Comparison of ENCODE assay signal across 16 cellular contexts in the genomic region with DNA sequence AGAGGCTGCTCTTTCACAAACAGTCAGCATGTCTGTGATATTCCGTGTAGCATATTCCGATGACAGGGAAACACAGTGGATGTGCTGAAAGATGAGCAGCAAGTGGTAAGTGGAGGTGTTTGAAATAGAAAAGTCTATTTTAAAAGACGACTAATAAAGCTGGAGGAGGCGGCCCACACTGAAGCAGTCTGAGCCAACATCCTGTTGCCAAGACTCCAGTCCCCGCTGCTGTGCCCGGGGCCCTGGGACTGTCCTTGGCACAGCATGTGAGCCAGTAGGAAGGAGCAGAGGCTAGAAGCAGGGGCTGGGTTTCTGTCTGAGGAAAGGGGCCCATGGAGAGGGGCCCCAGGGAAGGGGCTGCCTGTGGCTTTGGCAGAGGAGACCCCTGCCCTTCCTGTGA.
A peak's percentile ranks its signal among the peaks of the same experiment; 100 is the strongest.
DNase-seq lines count a peak whose midpoint lies in the region; ATAC-seq and TF ChIP-seq lines count a peak whose summit lies in the region.
"Had no signal": no experiment of that assay in that cellular context is flagged by ENCODE, and none has a peak within 500 bp of the region (broad histone marks: within the 10 kb centered on the region; RNA-seq: fewer than 3 reads in every experiment).

No MANE protein-coding gene starts in this region.

- H3K56ac ChIP-seq in H9 (ENCODE audit: insufficient read length, low read depth, low read length), result no peak overlapping the region

- no peak overlapping the region for H3K14ac ChIP-seq in H9 (ENCODE audit: insufficient read depth, low read length)

- H4K8ac ChIP-seq in H9 (replicated peaks; ENCODE audit: insufficient read length, low read depth, low read length), result no peak overlapping the region

- no peak overlapping the region for H3T11ph ChIP-seq in H9 (ENCODE audit: low read length)

- H3K4me1 ChIP-seq in RWPE2 (ENCODE audit: insufficient read depth, poor library complexity, severe bottlenecking), result no peaks in the 10 kb centered on the region
- H3K4me1 ChIP-seq in spleen, result peaks cover 0 to 5% (median 0%) of the 10 kb centered on the region in 6 donors
- no peaks in the 10 kb centered on the region for H3K4me1 ChIP-seq in H9 (ENCODE audit: insufficient read depth, low read length)
- no peaks in the 10 kb centered on the region for H3K4me1 ChIP-seq in gastroesophageal sphincter
- H3K4me1 ChIP-seq: SJSA1 had no signal

- no peak overlapping the region for H2BK20ac ChIP-seq in H9 (ENCODE audit: low read depth, low read length, poor library complexity, severe bottlenecking)

- H3K9me3 ChIP-seq in RWPE2 (ENCODE audit: severe bottlenecking) (no peaks in the 10 kb centered on the region), spleen (peaks cover 0 to 22% (median 0%) of the 10 kb centered on the region in 8 donors), H9 (ENCODE audit: control insufficient read depth, low read depth, low read length) (no peaks in the 10 kb centered on the region), gastroesophageal sphincter (peaks cover 0 to 10% (median 0%) of the 10 kb centered on the region in 3 donors)

- H3K27me3 ChIP-seq in RWPE2 (ENCODE audit: insufficient read depth, poor library complexity, severe bottlenecking) (no peaks in the 10 kb centered on the region), spleen (replicated peaks in 1 of 7) (peaks cover 0 to 4% (median 0%) of the 10 kb centered on the region in 7 donors), H9 (ENCODE audit: insufficient read depth, low read length) (no peaks in the 10 kb centered on the region), gastroesophageal sphincter (peaks cover 11% of the 10 kb centered on the region)
- H3K27me3 ChIP-seq: SJSA1 had no signal

- peaks cover 0 to 5% (median 2%) of the 10 kb centered on the region in 6 donors for H3K9me3 Mint-ChIP-seq in immature natural killer cell
- H3K9me3 Mint-ChIP-seq in H9, result peaks cover 5 to 7% of the 10 kb centered on the region in 2 experiments; a peak in 2 of 5 replicates

- no peaks in the 10 kb centered on the region for H4K20me1 ChIP-seq in H9 (ENCODE audit: control insufficient read depth, insufficient read depth, insufficient read length)

- no peak overlapping the region for H2AK5ac ChIP-seq in H9 (ENCODE audit: insufficient read length, low read length)

- no peak overlapping the region for H3K18ac ChIP-seq in H9 (ENCODE audit: insufficient read length, low read depth, low read length)

- H3K27me3 Mint-ChIP-seq in immature natural killer cell (ENCODE audit: low read depth in 3 of 3) (peaks cover 3 to 6% (median 4%) of the 10 kb centered on the region in 3 donors), H9 (ENCODE audit: low read depth) (peaks cover 9% of the 10 kb centered on the region; the same call in 1 of the 2 replicates)

- no peak overlapping the region for H4K5ac ChIP-seq in H9 (ENCODE audit: insufficient read length, low read depth, low read length)

- ATAC-seq in RWPE2 (ENCODE audit: low read depth) (peak; percentile 45; the same call in 1 of the 3 replicates), gastroesophageal sphincter (no peak)
- ATAC-seq: GM23338, PC-3 had no signal

- H2BK5ac ChIP-seq in H9 (ENCODE audit: insufficient read length, low read length), result no peak overlapping the region

- WGBS in spleen, 5 donors, result 27 to 37% (median 32%) methylated on average over 6 of the region's 6 CpGs
- WGBS in H9 (ENCODE audit: extremely low coverage, insufficient read length, low lambda C conversion rate), result no CpG with 5 or more reads among the region's 6 CpGs
- 10 to 40% methylated on average over 2 to 6 of the region's 6 CpGs for WGBS in gastroesophageal sphincter (ENCODE audit: low coverage in 1 of 2), 2 donors

- no peaks in the 10 kb centered on the region for H3K23me2 ChIP-seq in H9 (ENCODE audit: insufficient read length, low read depth, low read length, poor library complexity, severe bottlenecking)

- H3K27ac ChIP-seq in RWPE2 (ENCODE audit: poor library complexity, severe bottlenecking) (no peak overlapping the region), coronary artery (no peak overlapping the region), spleen (no peak overlapping the region), H9 (ENCODE audit: insufficient read length, low read depth, low read length) (no peak overlapping the region), gastroesophageal sphincter (no peak overlapping the region)
- H3K27ac ChIP-seq: RWPE1, SJSA1 had no signal

- H2BK120ac ChIP-seq in H9 (ENCODE audit: low read depth, low read length, poor library complexity, severe bottlenecking), result no peak overlapping the region

- TF ChIP-seq CTCF in RWPE2 (IDR thresholded peaks at IDR 0.05; ENCODE audit: poor library complexity, severe bottlenecking) (no peak), coronary artery (IDR thresholded peaks at IDR 0.05) (no peak), spleen (IDR thresholded peaks at IDR 0.05 in 8 of 11, conservative IDR thresholded peaks at IDR 0.05 in 3 of 11) (no peak), H9 (conservative IDR thresholded peaks at IDR 0.05) (no peak), gastroesophageal sphincter (IDR thresholded peaks at IDR 0.05) (no peak)

- H2AFZ ChIP-seq in H9 (ENCODE audit: low read length), result no peak overlapping the region
- H2AFZ ChIP-seq: GM23338 had no signal

- no peak overlapping the region for H3K4me3 ChIP-seq in RWPE2 (ENCODE audit: severe bottlenecking)
- no peak overlapping the region for H3K4me3 ChIP-seq in coronary artery
- H3K4me3 ChIP-seq in spleen, result no peak overlapping the region
- no peak overlapping the region for H3K4me3 ChIP-seq in gastroesophageal sphincter
- H3K4me3 ChIP-seq: GM23338, SJSA1 had no signal

- no peak overlapping the region for H2BK12ac ChIP-seq in H9 (ENCODE audit: insufficient read length, low read depth, low read length)

- DNase-seq in RWPE2 (ENCODE audit: low spot score) (no peak), coronary artery (ENCODE audit: low spot score) (peak; percentile 45), medulla oblongata (ENCODE audit: extremely low spot score) (peak; percentile 20), spleen (peak; percentile 70), immature natural killer cell (no peak), H9 (no peak)
- DNase-seq: Calu3; CD4-positive, alpha-beta memory T cell; DMS53; NCI-H187; NCI-H748 treated with DMSO at 0.1 percent for 48 hours; PC-3 had no signal

- no peak overlapping the region for H4K91ac ChIP-seq in H9 (ENCODE audit: insufficient read length, low read depth, low read length)

- no peak overlapping the region for H3K9ac ChIP-seq in H9 (ENCODE audit: extremely low read depth, insufficient read length, low read length)

- no peak for TF ChIP-seq EP300 in gastroesophageal sphincter (IDR thresholded peaks at IDR 0.05)

- no peak overlapping the region for H2BK15ac ChIP-seq in H9 (ENCODE audit: low read depth, low read length)

- no peak overlapping the region for H3K4me2 ChIP-seq in H9 (ENCODE audit: insufficient read depth, insufficient read length, low read length)
- H3K4me2 ChIP-seq: GM23338 had no signal

- H3K4me3 Mint-ChIP-seq in immature natural killer cell (no peak overlapping the region), H9 (no peak overlapping the region)
- H3K4me3 Mint-ChIP-seq: CD4-positive, alpha-beta memory T cell; GM23338 had no signal

- no peaks in the 10 kb centered on the region for H3K79me2 ChIP-seq in H9 (ENCODE audit: insufficient read depth, low read length)

- H3K27ac Mint-ChIP-seq in immature natural killer cell, result no peak overlapping the region
- H3K27ac Mint-ChIP-seq in H9, result no peak overlapping the region; a peak in 2 of 7 replicates
- H3K27ac Mint-ChIP-seq: CD4-positive, alpha-beta memory T cell; GM23338 had no signal

- H3K36me3 ChIP-seq in RWPE2 (ENCODE audit: low read depth) (no peaks in the 10 kb centered on the region), spleen (no peaks in the 10 kb centered on the region), gastroesophageal sphincter (no peaks in the 10 kb centered on the region)
- H3K36me3 ChIP-seq: SJSA1 had no signal

- intact Hi-C loops in spleen (cut with DNase I; ENCODE audit: low total_unique reads), result no loop called here

- H3K23ac ChIP-seq in H9 (ENCODE audit: insufficient read length, low read depth, low read length), result no peak overlapping the region

- TF ChIP-seq POLR2A in spleen (IDR thresholded peaks at IDR 0.05) (no peak), gastroesophageal sphincter (IDR thresholded peaks at IDR 0.05) (no peak)

- no peak overlapping the region for H3K4ac ChIP-seq in H9 (ENCODE audit: low read depth, low read length)

- H3K36me3 Mint-ChIP-seq in immature natural killer cell (no peaks in the 10 kb centered on the region), H9 (ENCODE audit: insufficient read depth in 1 of 3, low read depth in 3 of 3) (no peaks in the 10 kb centered on the region)
- H3K36me3 Mint-ChIP-seq: CD4-positive, alpha-beta memory T cell had no signal

- H3K79me1 ChIP-seq in H9 (ENCODE audit: insufficient read depth, low read depth, low read length, poor library complexity, severe bottlenecking), result no peaks in the 10 kb centered on the region

- H3K4me1 Mint-ChIP-seq in immature natural killer cell (no peaks in the 10 kb centered on the region), H9 (peaks cover 23 to 34% of the 10 kb centered on the region in 2 experiments)
- H3K4me1 Mint-ChIP-seq: CD4-positive, alpha-beta memory T cell; GM23338 had no signal

Comparison
In these comparisons a context has a peak if more than half of its experiments do, and no peak if none do; other contexts are left out.
1. DNase-seq: peak in coronary artery (single experiment), medulla oblongata (single experiment) and spleen (single experiment); none in RWPE2 (single experiment), immature natural killer cell (0 of 3) and H9 (single experiment).